ENCODE assay signal across 8 cellular contexts in the genomic region with DNA sequence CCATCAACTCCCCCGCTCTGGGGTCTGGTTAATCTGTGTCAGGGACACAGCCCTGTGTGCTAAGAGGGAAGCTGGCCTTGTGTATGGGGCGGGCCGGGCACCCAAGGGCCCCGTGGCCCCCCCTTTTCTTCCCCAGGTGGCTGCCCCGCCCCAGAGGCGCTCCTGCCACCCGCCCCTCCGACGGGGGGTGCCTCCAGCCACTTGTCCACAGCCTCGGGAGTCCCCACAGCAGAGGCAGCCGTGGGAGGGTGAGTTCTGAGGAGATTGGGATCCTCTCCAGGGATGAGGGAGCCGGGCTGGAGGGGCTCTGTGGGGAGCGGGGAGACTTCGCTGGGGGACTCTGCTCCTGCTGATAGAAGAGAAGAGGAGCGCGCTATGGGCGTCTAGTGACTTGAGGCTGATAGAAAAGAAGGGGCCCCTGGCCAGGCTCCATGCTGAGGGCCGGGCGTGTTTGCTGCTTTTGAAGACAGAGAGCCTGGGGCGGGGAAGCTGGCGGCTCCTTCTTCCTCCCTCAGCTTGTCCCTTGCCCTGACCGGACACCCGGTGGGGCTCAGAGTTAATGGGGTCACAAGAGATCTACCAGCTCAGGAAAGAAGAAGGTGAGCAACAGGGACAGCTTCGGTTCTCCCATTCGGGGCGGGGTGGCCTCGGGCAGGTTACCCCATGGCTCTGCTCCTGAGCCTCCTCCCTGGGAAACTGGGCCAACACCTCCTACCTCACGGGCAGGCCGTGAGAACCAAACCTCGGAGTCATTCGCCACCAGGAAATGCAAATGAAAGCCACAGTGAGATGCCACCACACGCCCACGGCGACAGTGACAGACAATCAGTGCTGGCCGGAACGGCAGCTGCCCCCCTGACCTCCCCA.
DNase-seq lines count a peak whose midpoint lies in the region; ATAC-seq and TF ChIP-seq lines count a peak whose summit lies in the region.

No MANE protein-coding gene starts in this region.

- peak; percentile 73 for DNase-seq in activated CD8-positive, alpha-beta memory T cell treated with anti-CD3 and anti-CD28 coated beads, Interleukin-2, amount 10 ng/mL, durations not matched to agents 7 days and 5 days
- DNase-seq in immature natural killer cell (peak; percentile 56 to 72 (median 69)), mesothelial cell of epicardium (ENCODE audit: low spot score in 2 of 2, unreplicated experiment in 2 of 2) (no peak), NCI-H446 (lab: John Stamatoyannopoulos, UW) (no peak), NCI-H2107 treated with DMSO at 0.1 percent for 48 hours (lab: John Stamatoyannopoulos, UW; ENCODE audit: unreplicated experiment) (no peak)
- DNase-seq in stimulated activated naive B cell treated with anti-CD40 and anti-IgM and Interleukin-4, amounts not matched to agents 10 μg/mL and 1 μg/mL and 100 μg/mL, for 72 hours, result no peak

- peak overlapping the region; percentile 66 for H3K4me3 Mint-ChIP-seq in activated CD8-positive, alpha-beta memory T cell treated with anti-CD3 and anti-CD28 coated beads, Interleukin-2, amount 10 ng/mL, durations not matched to agents 7 days and 5 days
- H3K4me3 Mint-ChIP-seq in immature natural killer cell (peak overlapping the region; percentile 74 to 97 (median 86)), mesothelial cell of epicardium (no peak overlapping the region)
- no peak overlapping the region for H3K4me3 Mint-ChIP-seq in stimulated activated naive B cell treated with anti-CD40 and anti-IgM and Interleukin-4, amounts not matched to agents 10 μg/mL and 1 μg/mL and 100 μg/mL, for 72 hours

- peak overlapping the region; percentile 91 for H3K27ac Mint-ChIP-seq in activated CD8-positive, alpha-beta memory T cell treated with anti-CD3 and anti-CD28 coated beads, Interleukin-2, amount 10 ng/mL, durations not matched to agents 7 days and 5 days
- H3K27ac Mint-ChIP-seq in immature natural killer cell, result peak overlapping the region; percentile 79 to 99 (median 91)
- H3K27ac Mint-ChIP-seq in stimulated activated naive B cell treated with anti-CD40 and anti-IgM and Interleukin-4, amounts not matched to agents 10 μg/mL and 1 μg/mL and 100 μg/mL, for 72 hours, result peak overlapping the region; percentile 15
- H3K27ac Mint-ChIP-seq in mesothelial cell of epicardium, result no peak overlapping the region

- TF ChIP-seq CTCF in mesothelial cell of epicardium (IDR thresholded peaks at IDR 0.05; ENCODE audit: unreplicated experiment), result no peak

- H3K27me3 Mint-ChIP-seq in activated CD8-positive, alpha-beta memory T cell treated with anti-CD3 and anti-CD28 coated beads, Interleukin-2, amount 10 ng/mL, durations not matched to agents 7 days and 5 days, result peaks cover 39% of the 10 kb centered on the region
- peaks cover 10 to 14% (median 11%) of the 10 kb centered on the region in 3 donors for H3K27me3 Mint-ChIP-seq in immature natural killer cell (ENCODE audit: low read depth in 3 of 3)
- H3K27me3 Mint-ChIP-seq in stimulated activated naive B cell treated with anti-CD40 and anti-IgM and Interleukin-4, amounts not matched to agents 10 μg/mL and 1 μg/mL and 100 μg/mL, for 72 hours, result peaks cover 53 to 57% of the 10 kb centered on the region in 2 donors
- H3K27me3 Mint-ChIP-seq in mesothelial cell of epicardium (ENCODE audit: low read depth), result peaks cover 49% of the 10 kb centered on the region

- CTCF ChIA-PET in activated CD8-positive, alpha-beta memory T cell treated with anti-CD3 and anti-CD28 coated beads, Interleukin-2, amount 10 ng/mL, durations not matched to agents 7 days and 5 days (lab: Charles Lee), result interaction anchor here (0.9 to 3.8 kb wide), 9 partner anchors 10 to 332 kb away, joined by 3 to 29 read pairs (median 3); no protein-coding TSS in a partner anchor

- H3K4me1 Mint-ChIP-seq in activated CD8-positive, alpha-beta memory T cell treated with anti-CD3 and anti-CD28 coated beads, Interleukin-2, amount 10 ng/mL, durations not matched to agents 7 days and 5 days, result peaks cover 63% of the 10 kb centered on the region
- H3K4me1 Mint-ChIP-seq in immature natural killer cell, result peaks cover 75 to 92% of the 10 kb centered on the region in 2 donors
- H3K4me1 Mint-ChIP-seq in stimulated activated naive B cell treated with anti-CD40 and anti-IgM and Interleukin-4, amounts not matched to agents 10 μg/mL and 1 μg/mL and 100 μg/mL, for 72 hours, result peaks cover 13 to 28% of the 10 kb centered on the region in 2 donors
- peaks cover 38% of the 10 kb centered on the region for H3K4me1 Mint-ChIP-seq in mesothelial cell of epicardium

- ATAC-seq in HG02763 (IDR thresholded peaks at IDR 0.05; ENCODE audit: unreplicated experiment) (peak; percentile 57), HG02852 (IDR thresholded peaks at IDR 0.05; ENCODE audit: unreplicated experiment) (no peak)
- no peak for ATAC-seq in activated CD8-positive, alpha-beta memory T cell treated with anti-CD3 and anti-CD28 coated beads, Interleukin-2, amount 10 ng/mL, durations not matched to agents 7 days and 5 days
- no peak for ATAC-seq in stimulated activated naive B cell treated with anti-CD40 and anti-IgM and Interleukin-4, amounts not matched to agents 10 μg/mL and 1 μg/mL and 100 μg/mL, for 72 hours (replicated peaks)

- no peaks in the 10 kb centered on the region for H3K9me3 Mint-ChIP-seq in activated CD8-positive, alpha-beta memory T cell treated with anti-CD3 and anti-CD28 coated beads, Interleukin-2, amount 10 ng/mL, durations not matched to agents 7 days and 5 days (ENCODE audit: low read depth)
- H3K9me3 Mint-ChIP-seq in immature natural killer cell, result no peaks in the 10 kb centered on the region
- H3K9me3 Mint-ChIP-seq in stimulated activated naive B cell treated with anti-CD40 and anti-IgM and Interleukin-4, amounts not matched to agents 10 μg/mL and 1 μg/mL and 100 μg/mL, for 72 hours, result no peaks in the 10 kb centered on the region
- H3K9me3 Mint-ChIP-seq in mesothelial cell of epicardium, result no peaks in the 10 kb centered on the region

- no peaks in the 10 kb centered on the region for H3K36me3 Mint-ChIP-seq in activated CD8-positive, alpha-beta memory T cell treated with anti-CD3 and anti-CD28 coated beads, Interleukin-2, amount 10 ng/mL, durations not matched to agents 7 days and 5 days
- H3K36me3 Mint-ChIP-seq in immature natural killer cell (no peaks in the 10 kb centered on the region), mesothelial cell of epicardium (no peaks in the 10 kb centered on the region)
- H3K36me3 Mint-ChIP-seq in stimulated activated naive B cell treated with anti-CD40 and anti-IgM and Interleukin-4, amounts not matched to agents 10 μg/mL and 1 μg/mL and 100 μg/mL, for 72 hours, result no peaks in the 10 kb centered on the region

Comparison
In these comparisons a context has a peak if more than half of its experiments do, and no peak if none do; other contexts are left out.
1. DNase-seq: peak in activated CD8-positive, alpha-beta memory T cell treated with anti-CD3 and anti-CD28 coated beads, Interleukin-2, amount 10 ng/mL, durations not matched to agents 7 days and 5 days (single experiment) and immature natural killer cell (3 of 3); none in stimulated activated naive B cell treated with anti-CD40 and anti-IgM and Interleukin-4, amounts not matched to agents 10 μg/mL and 1 μg/mL and 100 μg/mL, for 72 hours (single experiment), mesothelial cell of epicardium (0 of 2), NCI-H446 (0 of 2) and NCI-H2107 treated with DMSO at 0.1 percent for 48 hours (single experiment).
2. H3K4me3 Mint-ChIP-seq: peak in activated CD8-positive, alpha-beta memory T cell treated with anti-CD3 and anti-CD28 coated beads, Interleukin-2, amount 10 ng/mL, durations not matched to agents 7 days and 5 days (single experiment) and immature natural killer cell (5 of 5); none in stimulated activated naive B cell treated with anti-CD40 and anti-IgM and Interleukin-4, amounts not matched to agents 10 μg/mL and 1 μg/mL and 100 μg/mL, for 72 hours (0 of 2) and mesothelial cell of epicardium (single experiment).